In the genomic region with DNA sequence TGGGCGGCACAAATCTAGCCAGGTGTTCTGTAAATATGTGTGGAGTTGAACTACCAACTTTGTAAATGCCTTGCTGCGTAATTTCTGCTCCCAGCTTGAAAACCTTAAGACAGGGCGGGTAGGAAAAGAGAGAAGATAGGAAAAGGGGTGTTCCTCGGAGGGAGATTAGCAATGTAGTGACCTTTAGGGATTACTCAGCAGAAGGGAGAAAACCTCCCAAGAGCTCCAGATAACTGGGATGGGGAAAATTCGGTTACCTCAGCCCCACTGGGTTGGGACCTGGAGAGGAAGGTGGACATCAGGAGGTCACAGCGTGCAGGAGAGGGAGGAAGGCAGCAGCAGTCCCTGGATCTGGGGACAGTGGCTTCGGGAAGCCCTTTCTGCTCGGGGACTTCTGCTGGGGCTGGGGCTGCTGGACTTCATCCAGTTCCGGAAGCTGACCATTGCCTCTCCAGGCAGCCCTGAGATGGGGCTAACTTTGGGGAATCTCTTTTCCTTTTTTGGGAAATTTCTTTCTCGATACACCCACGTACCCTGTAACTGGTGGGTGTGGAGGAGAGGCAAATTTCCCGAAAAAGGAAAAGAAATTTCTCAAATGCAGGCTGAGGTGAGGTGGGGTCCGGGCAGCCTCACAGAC, we compare ENCODE assay signal across 22 cellular contexts. TPM values are rescaled to one million over a fixed set of nuclear protein-coding genes. Genes with fewer than 3 reads are reported as not detected.
A peak's percentile ranks its signal among the peaks of the same experiment; 100 is the strongest.
DNase-seq lines count a peak whose midpoint lies in the region; ATAC-seq, FAIRE-seq and TF ChIP-seq lines count a peak whose summit lies in the region.
"Had no signal": no experiment of that assay in that cellular context is flagged by ENCODE, and none has a peak within 500 bp of the region (broad histone marks: within the 10 kb centered on the region; RNA-seq: fewer than 3 reads in every experiment).

No MANE protein-coding gene starts in this region.

- WGBS in mesenchymal stem cell, result 95% methylated on average over 13 of the region's 13 CpGs

- POLR2A ChIA-PET in RWPE1 (lab: Yijun Ruan, JAX; ENCODE audit: low non-redundant PET), result interaction anchor here (0.6 kb wide), 1 partner anchor 1282 kb away, joined by 3 read pairs; a partner anchor contains a TSS

- no peak overlapping the region for H2AK5ac ChIP-seq in mesenchymal stem cell (ENCODE audit: low read length, severe bottlenecking)

- H3K9me3 ChIP-seq in mesenchymal stem cell (ENCODE audit: control insufficient read depth, low read length), result no peaks in the 10 kb centered on the region
- H3K9me3 ChIP-seq: SJCRH30 had no signal

- no peak overlapping the region for H3K18ac ChIP-seq in mesenchymal stem cell (ENCODE audit: low read depth in 1 of 2, low read length in 2 of 2)

- H3K36me3 Mint-ChIP-seq in central memory CD8-positive, alpha-beta T cell (ENCODE audit: insufficient read depth), result peaks cover 27% of the 10 kb centered on the region
- peaks cover 58% of the 10 kb centered on the region for H3K36me3 Mint-ChIP-seq in stimulated activated memory B cell treated with anti-CD40 and anti-IgM and Interleukin-4, amounts not matched to agents 10 μg/mL and 1 μg/mL and 100 μg/mL, for 72 hours

- H3K4me3 ChIP-seq in mesenchymal stem cell (ENCODE audit: insufficient read depth in 1 of 2, low read depth in 1 of 2, low read length in 2 of 2), result no peak overlapping the region
- H3K4me3 ChIP-seq: SJCRH30 had no signal

- H3K27me3 Mint-ChIP-seq in central memory CD8-positive, alpha-beta T cell, result no peaks in the 10 kb centered on the region
- H3K27me3 Mint-ChIP-seq in stimulated activated memory B cell treated with anti-CD40 and anti-IgM and Interleukin-4, amounts not matched to agents 10 μg/mL and 1 μg/mL and 100 μg/mL, for 72 hours, result no peaks in the 10 kb centered on the region

- H3K23ac ChIP-seq in mesenchymal stem cell (ENCODE audit: low read length in 2 of 2), result no peak overlapping the region

- peak overlapping the region; percentile 19 for H3K9ac ChIP-seq in mesenchymal stem cell (ENCODE audit: low read length)

- peaks cover 46 to 55% of the 10 kb centered on the region in 2 experiments for H3K36me3 ChIP-seq in mesenchymal stem cell (ENCODE audit: control insufficient read depth in 1 of 2, insufficient read depth in 2 of 2, low read depth in 1 of 2, low read length in 2 of 2)

- no peak overlapping the region for H2BK120ac ChIP-seq in mesenchymal stem cell (ENCODE audit: low read depth, low read length)

- peak overlapping the region in 1 of 2 experiments; percentile 24 for H2BK12ac ChIP-seq in mesenchymal stem cell (ENCODE audit: low read length in 2 of 2)

- CTCF ChIA-PET in RWPE1 (lab: Yijun Ruan, JAX), result no interaction called here

- H3K27ac ChIP-seq in RWPE1 (peak overlapping the region; percentile 37), mesenchymal stem cell (ENCODE audit: low read length, poor library complexity, severe bottlenecking) (no peak overlapping the region)
- H3K27ac ChIP-seq: SJCRH30 had no signal

- no peak for DNase-seq in RWPE1 (ENCODE audit: low spot score)
- DNase-seq in central memory CD8-positive, alpha-beta T cell (ENCODE audit: low spot score in 2 of 2), result no peak
- no peak for DNase-seq in mesenchymal stem cell
- no peak for DNase-seq in GM19239 (ENCODE audit: insufficient read length, low spot score)
- no peak for DNase-seq in NCI-H146 (lab: John Stamatoyannopoulos, UW)
- DNase-seq: activated CD4-positive, alpha-beta T cell treated with anti-CD3 and anti-CD28 coated beads, Interleukin-2, amount 50 U/mL, for 4 hours; activated naive CD4-positive, alpha-beta T cell treated with anti-CD3 and anti-CD28 coated beads for 36 hours; activated T-cell treated with anti-CD3 and anti-CD28 coated beads for 4 hours; AML-193; anterior cingulate cortex; EL; NCI-H1436; NCI-H2171; SJCRH30; stimulated activated CD4-positive, alpha-beta T cell treated with anti-CD3 and anti-CD28 coated beads, Interleukin-12 subunit alpha, Interleukin-12 subunit beta, amount 100 ng/mL, for 4 hours; trophoblast cell had no signal

- H2AFZ ChIP-seq in mesenchymal stem cell (ENCODE audit: low read depth, low read length), result no peak overlapping the region

- H2BK5ac ChIP-seq in mesenchymal stem cell (ENCODE audit: low read depth, low read length, poor library complexity, severe bottlenecking), result no peak overlapping the region

- no peak for FAIRE-seq in GM19239 (lab: Jason Lieb, UNC)
- FAIRE-seq: endothelial cell of umbilical vein, H1 had no signal

- H4K91ac ChIP-seq in mesenchymal stem cell (ENCODE audit: low read length), result no peak overlapping the region

- no peak overlapping the region for H3K4me3 Mint-ChIP-seq in central memory CD8-positive, alpha-beta T cell
- no peak overlapping the region for H3K4me3 Mint-ChIP-seq in stimulated activated memory B cell treated with anti-CD40 and anti-IgM and Interleukin-4, amounts not matched to agents 10 μg/mL and 1 μg/mL and 100 μg/mL, for 72 hours
- H3K4me3 Mint-ChIP-seq: activated naive CD4-positive, alpha-beta T cell treated with anti-CD3 and anti-CD28 coated beads for 36 hours; mesothelial cell of epicardium had no signal

- no peaks in the 10 kb centered on the region for H3K27me3 ChIP-seq in mesenchymal stem cell (ENCODE audit: control insufficient read depth in 1 of 2, insufficient read depth in 1 of 2, low read length in 2 of 2)
- H3K27me3 ChIP-seq: SJCRH30 had no signal

- no peaks in the 10 kb centered on the region for H3K9me3 Mint-ChIP-seq in central memory CD8-positive, alpha-beta T cell
- no peaks in the 10 kb centered on the region for H3K9me3 Mint-ChIP-seq in stimulated activated memory B cell treated with anti-CD40 and anti-IgM and Interleukin-4, amounts not matched to agents 10 μg/mL and 1 μg/mL and 100 μg/mL, for 72 hours
- H3K9me3 Mint-ChIP-seq: activated naive CD4-positive, alpha-beta T cell treated with anti-CD3 and anti-CD28 coated beads for 36 hours; mesothelial cell of epicardium had no signal

- H4K8ac ChIP-seq in mesenchymal stem cell (ENCODE audit: low read length), result no peak overlapping the region

- peak overlapping the region in 1 of 2 experiments; percentile 49 for H3K14ac ChIP-seq in mesenchymal stem cell (ENCODE audit: low read length in 2 of 2)

- H3K4me1 ChIP-seq in mesenchymal stem cell (ENCODE audit: control insufficient read depth, insufficient read depth, low read depth, low read length), result peaks cover 4% of the 10 kb centered on the region
- H3K4me1 ChIP-seq: SJCRH30 had no signal

- TF ChIP-seq CTCF in RWPE1 (conservative IDR thresholded peaks at IDR 0.05; ENCODE audit: low read depth), result no peak

- no peak overlapping the region for H3K4me2 ChIP-seq in mesenchymal stem cell (ENCODE audit: low read length, poor library complexity, severe bottlenecking)

- peaks cover 69% of the 10 kb centered on the region for H3K79me1 ChIP-seq in mesenchymal stem cell (replicated peaks; ENCODE audit: low read length, poor library complexity, severe bottlenecking)

- no peak overlapping the region for H2BK15ac ChIP-seq in mesenchymal stem cell (ENCODE audit: low read depth, poor library complexity, severe bottlenecking)

- ATAC-seq in central memory CD8-positive, alpha-beta T cell (replicated peaks; ENCODE audit: extremely low read depth, poor library complexity, severe bottlenecking), result no peak
- ATAC-seq in stimulated activated memory B cell treated with anti-CD40 and anti-IgM and Interleukin-4, amounts not matched to agents 10 μg/mL and 1 μg/mL and 100 μg/mL, for 72 hours, result no peak
- no peak for ATAC-seq in HG03442 (IDR thresholded peaks at IDR 0.05; ENCODE audit: unreplicated experiment)
- no peak for ATAC-seq in HG03175 (IDR thresholded peaks at IDR 0.05; ENCODE audit: unreplicated experiment)

- peaks cover 29% of the 10 kb centered on the region for H3K4me1 Mint-ChIP-seq in central memory CD8-positive, alpha-beta T cell
- peaks cover 25% of the 10 kb centered on the region for H3K4me1 Mint-ChIP-seq in stimulated activated memory B cell treated with anti-CD40 and anti-IgM and Interleukin-4, amounts not matched to agents 10 μg/mL and 1 μg/mL and 100 μg/mL, for 72 hours

- H3K27ac Mint-ChIP-seq in central memory CD8-positive, alpha-beta T cell (ENCODE audit: low read depth), result peak overlapping the region; percentile 15
- peak overlapping the region; percentile 15 for H3K27ac Mint-ChIP-seq in stimulated activated memory B cell treated with anti-CD40 and anti-IgM and Interleukin-4, amounts not matched to agents 10 μg/mL and 1 μg/mL and 100 μg/mL, for 72 hours
- H3K27ac Mint-ChIP-seq: activated naive CD4-positive, alpha-beta T cell treated with anti-CD3 and anti-CD28 coated beads for 36 hours; mesothelial cell of epicardium had no signal

- no peak overlapping the region for H3K4ac ChIP-seq in mesenchymal stem cell (ENCODE audit: low read depth in 1 of 2, low read length in 2 of 2)

RNA-seq across cellular contexts. Expression of a gene that starts 39.2 kb away (rescaled TPM):
- polyA plus RNA-seq in mesenchymal stem cell (2013, experiment 1 of 2), result 112 TPM
- polyA plus RNA-seq in mesenchymal stem cell (2013, experiment 2 of 2), result 112 TPM
